8 cellular contexts compared by ENCODE assay signal in the genomic region with DNA sequence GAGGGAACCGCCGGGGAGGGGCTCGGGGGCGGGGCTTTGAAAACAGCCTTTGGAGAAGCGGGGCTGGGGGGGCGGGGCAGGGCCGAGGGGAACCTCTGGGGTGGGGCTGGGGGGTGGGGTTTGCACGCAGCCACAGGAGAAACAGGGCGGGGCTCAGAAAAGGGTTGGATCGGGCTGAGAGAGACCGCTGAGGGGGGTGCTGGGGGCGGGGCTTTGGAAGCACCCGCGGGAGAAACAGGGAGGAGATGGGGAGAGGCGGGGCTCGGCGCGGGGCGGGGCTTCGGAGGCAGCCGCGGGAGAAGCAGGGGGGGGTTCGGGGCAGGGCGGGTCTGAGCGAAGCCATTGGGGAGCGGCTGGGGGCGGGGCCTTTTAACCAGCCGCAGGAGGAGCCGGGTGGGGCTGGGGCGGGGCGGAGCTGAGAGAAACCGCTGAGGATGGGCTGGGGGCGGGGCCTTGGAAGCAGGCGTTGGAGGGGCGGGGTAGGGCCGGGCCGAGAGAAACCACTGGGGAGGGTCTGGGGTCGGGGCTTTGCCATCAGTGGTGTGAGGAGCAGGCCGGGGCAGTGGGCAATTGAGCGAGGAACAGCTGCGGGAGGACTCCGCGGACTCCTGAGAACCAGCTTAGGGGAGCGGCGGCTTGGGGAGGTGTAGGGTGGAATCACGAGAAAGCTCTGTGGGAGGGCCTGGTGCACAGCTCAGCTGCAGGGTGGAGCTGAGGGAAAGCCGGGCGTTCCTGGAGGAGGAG. TPM values are rescaled to one million over a fixed set of nuclear protein-coding genes. Genes with fewer than 3 reads are reported as not detected.
DNase-seq lines count a peak whose midpoint lies in the region; ATAC-seq and TF ChIP-seq lines count a peak whose summit lies in the region.

No MANE protein-coding gene starts in this region.

- TF ChIP-seq CTCF in DND-41 (IDR thresholded peaks at IDR 0.05; ENCODE audit: borderline replicate concordance, extremely low read depth, low read length, poor library complexity, severe bottlenecking): no peak

- WGBS in right cardiac atrium: 1% methylated on average over 41 of the region's 48 CpGs

- H3K79me2 ChIP-seq in DND-41 (ENCODE audit: insufficient read depth, low read length): peaks cover 13% of the 10 kb centered on the region

- ATAC-seq in DND-41 (ENCODE audit: insufficient read depth, low read depth) (peak; percentile 17), HG02678 (IDR thresholded peaks at IDR 0.05; ENCODE audit: unreplicated experiment) (peak; percentile 5), right cardiac atrium (peak; percentile 79 to 83)

- H3K9me3 ChIP-seq in DND-41 (ENCODE audit: insufficient read depth, low read length, severe bottlenecking) (no peaks in the 10 kb centered on the region), right cardiac atrium (ENCODE audit: control insufficient read depth, low read length) (no peaks in the 10 kb centered on the region)

- H3K27ac ChIP-seq in DND-41 (ENCODE audit: low read length) (peak overlapping the region; percentile 95), angular gyrus (ENCODE audit: low read depth, low read length) (peak overlapping the region; percentile 94), right cardiac atrium (ENCODE audit: low read length) (peak overlapping the region; percentile 100)

- peaks cover 7% of the 10 kb centered on the region; the same call in 1 of the 2 replicates for H4K20me1 ChIP-seq in DND-41 (ENCODE audit: insufficient read depth, low read length)

- H3K36me3 ChIP-seq in DND-41 (ENCODE audit: insufficient read depth, low read length): no peaks in the 10 kb centered on the region; the same call in none of the 2 replicates

- peak; percentile 92 for DNase-seq in DND-41
- DNase-seq in NCI-H1694 (lab: John Stamatoyannopoulos, UW): peak; percentile 94
- peak; percentile 76 to 93 (median 85) for DNase-seq in T-helper 2 cell
- DNase-seq in right cardiac atrium: peak; percentile 96 to 98 (median 98)
- peak; percentile 61 for DNase-seq in pulmonary artery endothelial cell (ENCODE audit: low read depth, low spot score)
- peak; percentile 96 for DNase-seq in ureter (ENCODE audit: low spot score)

- peak overlapping the region; percentile 74 for H3K9ac ChIP-seq in DND-41 (ENCODE audit: low read depth, low read length)

- peak overlapping the region; percentile 64 for H3K4me2 ChIP-seq in DND-41 (ENCODE audit: insufficient read depth, low read length)

- H3K4me3 ChIP-seq in DND-41 (ENCODE audit: low read depth in 1 of 2, low read length in 2 of 2) (peak overlapping the region; percentile 23 to 63; a peak in 3 of 4 replicates), right cardiac atrium (ENCODE audit: low read length) (peak overlapping the region; percentile 69)

- H3K4me1 ChIP-seq in DND-41 (ENCODE audit: insufficient read depth, low read length): peaks cover 15% of the 10 kb centered on the region
- H3K4me1 ChIP-seq in right cardiac atrium (ENCODE audit: control insufficient read depth, insufficient read depth, low read length): no peaks in the 10 kb centered on the region

- peak overlapping the region; percentile 67 for H2AFZ ChIP-seq in DND-41 (ENCODE audit: low read depth, low read length)

- H3K27me3 ChIP-seq in DND-41 (ENCODE audit: insufficient read depth, low read length, poor library complexity): no peaks in the 10 kb centered on the region
- H3K27me3 ChIP-seq in right cardiac atrium (ENCODE audit: control insufficient read depth, insufficient read depth): no peaks in the 10 kb centered on the region

- intact Hi-C loops in right cardiac atrium (cut with DNase I): no loop called here

RNA-seq across cellular contexts. Expression of a gene that starts 1.2 kb away (rescaled TPM):
- total RNA-seq in right cardiac atrium (10 to 100 TPM; 26.4 to 31.2 (median 27.9) TPM), pulmonary artery endothelial cell (26.3 and 29.3 TPM in 2 replicates), ureter (53.3 TPM)
- 24.8 TPM for polyA plus RNA-seq in right cardiac atrium

RNA-seq across cellular contexts. Expression of a gene that starts 10.1 kb away (rescaled TPM):
- total RNA-seq in right cardiac atrium (not detected), pulmonary artery endothelial cell (not detected in 2 replicates), ureter (not detected)
- not detected for polyA plus RNA-seq in right cardiac atrium

RNA-seq across cellular contexts. Expression of a gene that starts 58.5 kb away (rescaled TPM):
- total RNA-seq in right cardiac atrium: not detected
- not detected for polyA plus RNA-seq in right cardiac atrium
- total RNA-seq in pulmonary artery endothelial cell: not detected in 2 replicates
- not detected for total RNA-seq in ureter

Comparison
In these comparisons a context has a peak if more than half of its experiments do, and no peak if none do; other contexts are left out.
1. Peak in every context shown above with its lines: DNase-seq, ATAC-seq, H3K4me3 ChIP-seq and H3K27ac ChIP-seq.
2. ATAC-seq: peak in every context shown above with its lines; median percentile 81 in right cardiac atrium; 17 in DND-41; 5 in HG02678.